ENCODE assay signal across 1 cellular context in the genomic region with DNA sequence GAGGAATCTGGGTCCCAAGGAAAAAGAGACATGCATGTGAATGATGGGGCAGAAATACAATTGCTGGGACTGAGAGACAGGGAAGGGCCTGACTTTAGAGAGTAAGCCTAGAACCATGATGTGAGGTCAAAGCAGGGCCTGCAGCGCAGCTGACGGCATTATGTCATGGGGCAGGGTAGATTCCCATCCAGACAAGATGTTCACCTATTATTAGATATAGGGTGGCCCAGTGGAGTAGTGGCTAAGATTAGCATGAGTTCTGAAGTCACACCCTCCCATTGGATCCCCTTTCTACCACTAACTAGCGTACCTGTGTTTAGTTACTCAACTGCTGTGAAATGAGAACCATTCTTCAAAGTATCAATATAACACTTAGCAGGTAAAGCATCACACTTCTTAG.
TF ChIP-seq lines count a peak whose summit lies in the region.

No MANE protein-coding gene starts in this region.

TF ChIP-seq in SK-N-SH treated with all-trans-retinoic acid at 6 μM for 48 hours, 23 proteins besides CTCF, POLR2A, EP300 and RAD21 (continued from another document):
- TF ChIP-seq PATZ1 (CRISPR knock-in tag; IDR thresholded peaks at IDR 0.05; ENCODE audit: borderline replicate concordance) (no peak), TCF4 (CRISPR knock-in tag; IDR thresholded peaks at IDR 0.05; ENCODE audit: borderline replicate concordance) (no peak)
TF ChIP-seq in SK-N-SH treated with all-trans-retinoic acid at 6 μM for 48 hours: peak in this region for 0.
